13 cellular contexts compared by ENCODE assay signal in the genomic region with DNA sequence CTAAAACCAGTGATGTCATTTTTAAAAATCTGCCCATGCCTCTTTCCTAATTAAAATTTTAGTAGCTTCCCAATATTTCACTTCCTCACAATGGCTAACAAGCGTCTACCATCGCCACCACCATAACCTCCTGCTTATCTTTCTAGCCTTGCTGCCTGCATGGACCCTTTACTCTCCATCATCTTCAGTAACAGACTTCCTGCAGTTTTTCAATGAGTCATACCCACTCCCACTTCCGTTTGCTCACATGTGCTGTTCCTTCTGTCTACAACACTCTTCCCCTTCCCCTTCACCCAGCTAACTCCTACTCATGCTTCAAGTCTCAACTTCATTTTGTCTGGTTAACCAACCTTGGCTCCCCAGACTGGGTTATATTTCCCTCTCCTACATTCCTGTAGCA. TPM values are rescaled to one million over a fixed set of nuclear protein-coding genes. Genes with fewer than 3 reads are reported as not detected.
DNase-seq lines count a peak whose midpoint lies in the region; ATAC-seq, FAIRE-seq and TF ChIP-seq lines count a peak whose summit lies in the region.
"Had no signal": no experiment of that assay in that cellular context is flagged by ENCODE, and none has a peak within 500 bp of the region (broad histone marks: within the 10 kb centered on the region; RNA-seq: fewer than 3 reads in every experiment).

No MANE protein-coding gene starts in this region.

- H3K18ac ChIP-seq in mesenchymal stem cell (ENCODE audit: low read depth in 1 of 2, low read length in 2 of 2), result no peak overlapping the region

- H3K23ac ChIP-seq in mesenchymal stem cell (ENCODE audit: low read length in 2 of 2), result no peak overlapping the region

- no peak overlapping the region for H3K14ac ChIP-seq in mesenchymal stem cell (ENCODE audit: low read length in 2 of 2)

- H3K4me1 ChIP-seq in BLaER1 treated with 17β-estradiol and CSF1 and Interleukin-3, amounts not matched to agents 10 nM and 100 nM, result peaks cover 60 to 88% (median 73%) of the 10 kb centered on the region in 10 experiments
- peaks cover 2% of the 10 kb centered on the region for H3K4me1 ChIP-seq in mesenchymal stem cell (ENCODE audit: control insufficient read depth, insufficient read depth, low read depth, low read length)
- H3K4me1 ChIP-seq: parathyroid adenoma had no signal

- H3K4me2 ChIP-seq in BLaER1 treated with 17β-estradiol and CSF1 and Interleukin-3, amounts not matched to agents 10 nM and 100 nM, result peak overlapping the region; percentile 68 to 94 (median 76); a peak in 21 of 22 replicates
- H3K4me2 ChIP-seq in mesenchymal stem cell (ENCODE audit: low read length, poor library complexity, severe bottlenecking), result no peak overlapping the region

- FAIRE-seq in GM12892 (lab: Jason Lieb, UNC), result peak; percentile 57
- no peak for FAIRE-seq in bronchial epithelial cell (lab: Jason Lieb, UNC)

- no peak overlapping the region for H2BK120ac ChIP-seq in mesenchymal stem cell (ENCODE audit: low read depth, low read length)

- no peak overlapping the region for H3K4me3 ChIP-seq in BLaER1 treated with 17β-estradiol and CSF1 and Interleukin-3, amounts not matched to agents 10 nM and 100 nM
- H3K4me3 ChIP-seq in bronchial epithelial cell (ENCODE audit: low read depth, low read length) (no peak overlapping the region), mesenchymal stem cell (ENCODE audit: insufficient read depth in 1 of 2, low read depth in 1 of 2, low read length in 2 of 2) (no peak overlapping the region)
- H3K4me3 ChIP-seq: heart left ventricle had no signal

- H3K27me3 ChIP-seq in BLaER1 treated with 17β-estradiol and CSF1 and Interleukin-3, amounts not matched to agents 10 nM and 100 nM, result peaks cover 0 to 79% (median 8%) of the 10 kb centered on the region in 11 experiments; a peak in 13 of 22 replicates
- no peaks in the 10 kb centered on the region for H3K27me3 ChIP-seq in bronchial epithelial cell (ENCODE audit: control insufficient read depth, insufficient read depth, low read length)
- H3K27me3 ChIP-seq in mesenchymal stem cell (ENCODE audit: control insufficient read depth in 1 of 2, insufficient read depth in 1 of 2, low read length in 2 of 2), result peaks cover 0 to 5% of the 10 kb centered on the region in 2 experiments

- 76% methylated on average over 3 of the region's 3 CpGs for WGBS in mesenchymal stem cell

- no peak overlapping the region for H3K27ac ChIP-seq in BLaER1 treated with 17β-estradiol and CSF1 and Interleukin-3, amounts not matched to agents 10 nM and 100 nM
- no peak overlapping the region for H3K27ac ChIP-seq in mesenchymal stem cell (ENCODE audit: low read length, poor library complexity, severe bottlenecking)
- H3K27ac ChIP-seq: parathyroid adenoma had no signal

- H2BK15ac ChIP-seq in mesenchymal stem cell (ENCODE audit: low read depth, poor library complexity, severe bottlenecking), result no peak overlapping the region

- no peak overlapping the region for H4K91ac ChIP-seq in mesenchymal stem cell (ENCODE audit: low read length)

- H3K79me1 ChIP-seq in mesenchymal stem cell (replicated peaks; ENCODE audit: low read length, poor library complexity, severe bottlenecking), result no peaks in the 10 kb centered on the region

- H2AFZ ChIP-seq in mesenchymal stem cell (ENCODE audit: low read depth, low read length), result no peak overlapping the region
- H2AFZ ChIP-seq: parathyroid adenoma had no signal

- DNase-seq in GM12892 (ENCODE audit: insufficient read length) (no peak), RPMI7951 (ENCODE audit: low read depth) (peak; percentile 14), bronchial epithelial cell (ENCODE audit: low read depth) (peak; percentile 3), GM19240 (ENCODE audit: insufficient read length, low spot score) (no peak), T-helper 9 cell (no peak), mesenchymal stem cell (no peak)
- DNase-seq: effector CD4-positive, alpha-beta T cell; heart left ventricle; Right ventricle myocardium superior had no signal

- H2BK12ac ChIP-seq in mesenchymal stem cell (ENCODE audit: low read length in 2 of 2), result no peak overlapping the region

- peaks cover 0 to 33% (median 0%) of the 10 kb centered on the region in 11 experiments; a peak in 5 of 22 replicates for H4K20me1 ChIP-seq in BLaER1 treated with 17β-estradiol and CSF1 and Interleukin-3, amounts not matched to agents 10 nM and 100 nM

- no peaks in the 10 kb centered on the region for H3K36me3 ChIP-seq in BLaER1 treated with 17β-estradiol and CSF1 and Interleukin-3, amounts not matched to agents 10 nM and 100 nM
- H3K36me3 ChIP-seq in bronchial epithelial cell (ENCODE audit: control insufficient read depth, insufficient read depth, low read length) (no peaks in the 10 kb centered on the region), mesenchymal stem cell (ENCODE audit: control insufficient read depth in 1 of 2, insufficient read depth in 2 of 2, low read depth in 1 of 2, low read length in 2 of 2) (no peaks in the 10 kb centered on the region)
- H3K36me3 ChIP-seq: heart left ventricle had no signal

- H2BK5ac ChIP-seq in mesenchymal stem cell (ENCODE audit: low read depth, low read length, poor library complexity, severe bottlenecking), result no peak overlapping the region

- H3K9me3 ChIP-seq in BLaER1 treated with 17β-estradiol and CSF1 and Interleukin-3, amounts not matched to agents 10 nM and 100 nM (replicated peaks in 1 of 11), result peaks cover 0 to 14% (median 0%) of the 10 kb centered on the region in 11 experiments; a peak in 4 of 22 replicates
- no peaks in the 10 kb centered on the region for H3K9me3 ChIP-seq in mesenchymal stem cell (ENCODE audit: control insufficient read depth, low read length)
- H3K9me3 ChIP-seq: heart left ventricle had no signal

- no peak overlapping the region for H2AK5ac ChIP-seq in mesenchymal stem cell (ENCODE audit: low read length, severe bottlenecking)

- ATAC-seq in HG02840 (IDR thresholded peaks at IDR 0.05; ENCODE audit: low FRiP score, unreplicated experiment), result no peak
- ATAC-seq: heart left ventricle had no signal

- TF ChIP-seq CTCF in bronchial epithelial cell (IDR thresholded peaks at IDR 0.05; ENCODE audit: insufficient read depth, low read length, severe bottlenecking), result no peak

- no peak overlapping the region for H3K9ac ChIP-seq in BLaER1 treated with 17β-estradiol and CSF1 and Interleukin-3, amounts not matched to agents 10 nM and 100 nM
- H3K9ac ChIP-seq in mesenchymal stem cell (ENCODE audit: low read length), result no peak overlapping the region
- H3K9ac ChIP-seq: parathyroid adenoma had no signal

- no peak overlapping the region for H3K4ac ChIP-seq in mesenchymal stem cell (ENCODE audit: low read depth in 1 of 2, low read length in 2 of 2)

- TF ChIP-seq POLR2A in GM12892 (IDR thresholded peaks at IDR 0.05; ENCODE audit: low read depth, low read length), result no peak

- no peak overlapping the region for H4K8ac ChIP-seq in mesenchymal stem cell (ENCODE audit: low read length)

RNA-seq across cellular contexts. Expression of gene SKAP1, which starts 12.8 kb away (rescaled TPM):
- polyA plus RNA-seq in GM12892 (2012; ENCODE audit: missing spikeins), result 59.0 TPM
- total RNA-seq in RPMI7951 (2014; rRNA removed; shearing (Covaris generic)), result 0.49 TPM in 1 of 2 replicates, not detected in the other
- not detected in 2 replicates for total RNA-seq in bronchial epithelial cell
- polyA plus RNA-seq in mesenchymal stem cell (2013, experiment 1 of 2), result 0.11 TPM
- 0.16 TPM for polyA plus RNA-seq in mesenchymal stem cell (2013, experiment 2 of 2)
- total RNA-seq: lung microvascular endothelial cell had no signal

Comparison
In these comparisons a context has a peak if more than half of its experiments do, and no peak if none do; other contexts are left out.
1. DNase-seq: peak in RPMI7951 (single experiment) and bronchial epithelial cell (single experiment); none in GM12892 (single experiment), GM19240 (single experiment), T-helper 9 cell (single experiment) and mesenchymal stem cell (single experiment).